Comparison of ENCODE assay signal across 11 cellular contexts in genomic region chr11:13333456-13333957, GRCh38. TPM values are rescaled to one million over a fixed set of nuclear protein-coding genes. Genes with fewer than 3 reads are reported as not detected.
DNase-seq lines count a peak whose midpoint lies in the region; ATAC-seq and TF ChIP-seq lines count a peak whose summit lies in the region.
"Had no signal": no experiment of that assay in that cellular context is flagged by ENCODE, and none has a peak within 500 bp of the region (broad histone marks: within the 10 kb centered on the region; RNA-seq: fewer than 3 reads in every experiment).

No MANE protein-coding gene starts in this region.

- no peaks in the 10 kb centered on the region for H4K20me1 ChIP-seq in mammary epithelial cell (ENCODE audit: insufficient read depth, low read length)

- no peak for DNase-seq in activated CD4-positive, alpha-beta T cell treated with anti-CD3 and anti-CD28 coated beads for 36 hours
- DNase-seq in activated CD4-positive, alpha-beta T cell treated with anti-CD3 and anti-CD28 coated beads, Interleukin-2, amount 50 U/mL, for 4 hours, result no peak
- peak; percentile 34 for DNase-seq in MG63
- DNase-seq in mammary epithelial cell, result peak; percentile 92
- peak; percentile 54 for DNase-seq in stomach
- no peak for DNase-seq in G401 (ENCODE audit: low spot score)
- DNase-seq in right cardiac atrium, result no peak
- DNase-seq: left lung had no signal

- no peak for TF ChIP-seq POLR2A in stomach (IDR thresholded peaks at IDR 0.05)

- no peak for TF ChIP-seq CTCF in mammary epithelial cell (conservative IDR thresholded peaks at IDR 0.05 in 1 of 2, IDR thresholded peaks at IDR 0.05 in 1 of 2; ENCODE audit: extremely low read depth in 1 of 2, insufficient read depth in 1 of 2, low read depth in 1 of 2, low read length in 2 of 2)
- no peak for TF ChIP-seq CTCF in stomach (IDR thresholded peaks at IDR 0.05)

- no peak for TF ChIP-seq EP300 in stomach (IDR thresholded peaks at IDR 0.05)

- H3K36me3 Mint-ChIP-seq in activated CD4-positive, alpha-beta T cell treated with anti-CD3 and anti-CD28 coated beads for 36 hours (ENCODE audit: low read depth), result no peaks in the 10 kb centered on the region

- peaks cover 21% of the 10 kb centered on the region for H3K79me2 ChIP-seq in mammary epithelial cell (ENCODE audit: insufficient read depth, low read length)

- H3K4me3 ChIP-seq in MG63 (no peak overlapping the region), mammary epithelial cell (replicated peaks in 1 of 3; ENCODE audit: insufficient read depth in 1 of 3, low read depth in 2 of 3, low read length in 3 of 3) (no peak overlapping the region), stomach (no peak overlapping the region), right cardiac atrium (ENCODE audit: low read length) (no peak overlapping the region)
- H3K4me3 ChIP-seq: K562, left lung had no signal

- H3K9me3 ChIP-seq in MG63, result no peaks in the 10 kb centered on the region
- no peaks in the 10 kb centered on the region for H3K9me3 ChIP-seq in mammary epithelial cell (replicated peaks; ENCODE audit: insufficient read depth, low read length)
- H3K9me3 ChIP-seq in stomach, result no peaks in the 10 kb centered on the region
- H3K9me3 ChIP-seq in right cardiac atrium (ENCODE audit: control insufficient read depth, low read length), result no peaks in the 10 kb centered on the region
- H3K9me3 ChIP-seq: left lung had no signal

- POLR2A ChIA-PET in activated CD4-positive, alpha-beta T cell treated with anti-CD3 and anti-CD28 coated beads for 36 hours (lab: Charles Lee), result no interaction called here

- no peak overlapping the region for H3K4me3 Mint-ChIP-seq in activated CD4-positive, alpha-beta T cell treated with anti-CD3 and anti-CD28 coated beads for 36 hours
- H3K4me3 Mint-ChIP-seq: central memory CD8-positive, alpha-beta T cell had no signal

- no TSS peak for BruUV-seq in mammary epithelial cell (replicated peaks; lab: Mats Ljungman, UMichigan)

- H3K36me3 ChIP-seq in MG63 (no peaks in the 10 kb centered on the region; the same call in 1 of the 2 replicates), mammary epithelial cell (ENCODE audit: insufficient read depth, low read length) (no peaks in the 10 kb centered on the region), stomach (peaks cover 0 to 2% (median 0%) of the 10 kb centered on the region in 4 donors)
- H3K36me3 ChIP-seq: left lung had no signal

- H2AFZ ChIP-seq in mammary epithelial cell (ENCODE audit: low read depth, low read length), result no peak overlapping the region

- H3K4me1 ChIP-seq in mammary epithelial cell (ENCODE audit: insufficient read depth, low read length) (peaks cover 70% of the 10 kb centered on the region), stomach (peaks cover 41 to 89% (median 60%) of the 10 kb centered on the region in 4 donors), right cardiac atrium (ENCODE audit: control insufficient read depth, insufficient read depth, low read length) (peaks cover 9% of the 10 kb centered on the region)

- peak overlapping the region; percentile 83 for H3K27ac ChIP-seq in mammary epithelial cell (ENCODE audit: insufficient read depth, low read depth, low read length)
- peak overlapping the region; percentile 12 to 62 (median 36) for H3K27ac ChIP-seq in stomach
- H3K27ac ChIP-seq in right cardiac atrium (ENCODE audit: low read length), result no peak overlapping the region
- H3K27ac ChIP-seq: left lung had no signal

- no peaks in the 10 kb centered on the region for H3K27me3 Mint-ChIP-seq in activated CD4-positive, alpha-beta T cell treated with anti-CD3 and anti-CD28 coated beads for 36 hours
- H3K27me3 Mint-ChIP-seq: central memory CD8-positive, alpha-beta T cell had no signal

- no peak for ATAC-seq in activated CD4-positive, alpha-beta T cell treated with anti-CD3 and anti-CD28 coated beads for 36 hours
- ATAC-seq in right cardiac atrium, result no peak
- no peak for ATAC-seq in GM18858 (IDR thresholded peaks at IDR 0.05; ENCODE audit: unreplicated experiment)
- ATAC-seq: K562 had no signal

- H3K27ac Mint-ChIP-seq in activated CD4-positive, alpha-beta T cell treated with anti-CD3 and anti-CD28 coated beads for 36 hours, result peak overlapping the region; percentile 59

- in situ Hi-C loops in mammary epithelial cell (cut with MboI; ENCODE audit: low sequenced_read_pairs in 2 of 2) (loop anchor here in 1 of 2 donors (10.0 kb wide), 1 partner anchor 79 kb away; no protein-coding TSS in a partner anchor), G401 (cut with HindIII; ENCODE audit: low sequenced_read_pairs) (no loop called here)

- peak overlapping the region; percentile 63 for H3K4me2 ChIP-seq in mammary epithelial cell (ENCODE audit: insufficient read depth, low read depth, low read length)

- CTCF ChIA-PET in activated CD4-positive, alpha-beta T cell treated with anti-CD3 and anti-CD28 coated beads for 36 hours (lab: Charles Lee), result interaction anchor here (0.7 to 5.8 kb wide), 8 partner anchors 10 to 741 kb away, joined by 3 to 32 read pairs (median 8); no protein-coding TSS in a partner anchor
- CTCF ChIA-PET in mammary epithelial cell (lab: Charles Lee; ENCODE audit: low non-redundant PET), result no interaction called here

- H3K27me3 ChIP-seq in MG63 (no peaks in the 10 kb centered on the region), mammary epithelial cell (ENCODE audit: insufficient read depth, low read length) (no peaks in the 10 kb centered on the region), stomach (no peaks in the 10 kb centered on the region), right cardiac atrium (ENCODE audit: control insufficient read depth, insufficient read depth) (no peaks in the 10 kb centered on the region)
- H3K27me3 ChIP-seq: left lung had no signal

- 6% methylated on average over 7 of the region's 7 CpGs for WGBS in mammary epithelial cell (ENCODE audit: low coverage, missing lambda C conversion rate)
- 23 to 43% (median 30%) methylated on average over 6 to 7 of the region's 7 CpGs for WGBS in stomach, 5 donors
- 72% methylated on average over 7 of the region's 7 CpGs for WGBS in right cardiac atrium

- H3K9me3 Mint-ChIP-seq in activated CD4-positive, alpha-beta T cell treated with anti-CD3 and anti-CD28 coated beads for 36 hours (ENCODE audit: low read depth), result no peaks in the 10 kb centered on the region
- H3K9me3 Mint-ChIP-seq: central memory CD8-positive, alpha-beta T cell had no signal

- dilution Hi-C loops in mammary epithelial cell (cut with HindIII; ENCODE audit: low sequenced_read_pairs), result no loop called here

- intact Hi-C loops in activated CD4-positive, alpha-beta T cell treated with anti-CD3 and anti-CD28 coated beads for 36 hours (cut with DNase I, micrococcal nuclease), result no loop called here
- intact Hi-C loops in mammary epithelial cell (cut with micrococcal nuclease) (no loop called here), stomach (cut with DNase I; ENCODE audit: low total_unique reads) (no loop called here), right cardiac atrium (cut with DNase I) (loop anchor here in 1 of 4 donors (10.0 kb wide), 1 partner anchor 59 kb away; the partner anchor contains the start of gene BMAL1)

- peak overlapping the region; percentile 54 for H3K9ac ChIP-seq in mammary epithelial cell (ENCODE audit: insufficient read depth, low read length)

- H3K4me1 Mint-ChIP-seq in activated CD4-positive, alpha-beta T cell treated with anti-CD3 and anti-CD28 coated beads for 36 hours, result peaks cover 72% of the 10 kb centered on the region

RNA-seq across cellular contexts. Expression of gene BMAL1, which starts 55.9 kb away (rescaled TPM):
- 10 to 100 TPM; 18.6 to 20.2 TPM for total RNA-seq in activated CD4-positive, alpha-beta T cell treated with anti-CD3 and anti-CD28 coated beads for 36 hours
- 9.3 and 19.8 TPM in 2 replicates for total RNA-seq in MG63 (2014; rRNA removed; shearing (Covaris generic); ENCODE audit: low replicate concordance)
- total RNA-seq in mammary epithelial cell (10 to 100 TPM; 20.8 to 21.2 TPM), stomach (100 to 1,000 TPM in 1 of 5 donors, 10 to 100 TPM in 3, 1 to 10 TPM in 1; 7.1 to 132 (median 38.0) TPM), right cardiac atrium (10 to 100 TPM in 3 of 4 donors, 1 to 10 TPM in 1; 6.5 to 23.4 (median 19.0) TPM)
- polyA plus RNA-seq in mammary epithelial cell (15.9 TPM), stomach (10 to 100 TPM in 2 of 3 donors, 1 to 10 TPM in 1; 8.4 to 17.1 (median 13.1) TPM), right cardiac atrium (8.5 TPM)
- polyA minus RNA-seq in mammary epithelial cell, result 41.6 TPM
- total RNA-seq in G401 (2014; rRNA removed; shearing (Covaris generic)), result 0.80 and 6.2 TPM in 2 replicates

Comparison
In these comparisons a context has a peak if more than half of its experiments do, and no peak if none do; other contexts are left out.
1. DNase-seq: peak in MG63 (single experiment), mammary epithelial cell (single experiment) and stomach (single experiment); none in activated CD4-positive, alpha-beta T cell treated with anti-CD3 and anti-CD28 coated beads for 36 hours (single experiment), activated CD4-positive, alpha-beta T cell treated with anti-CD3 and anti-CD28 coated beads, Interleukin-2, amount 50 U/mL, for 4 hours (0 of 2), G401 (single experiment) and right cardiac atrium (0 of 3).